Comparison of ENCODE assay signal across 9 cellular contexts in genomic region chr10:74539317-74539716, GRCh38.
"Had no signal": no experiment of that assay in that cellular context is flagged by ENCODE, and none has a peak within 500 bp of the region (broad histone marks: within the 10 kb centered on the region; RNA-seq: fewer than 3 reads in every experiment).

No MANE protein-coding gene starts in this region.

- H3K36me3 ChIP-seq: HAP-1 had no signal

- H3K4me3 Mint-ChIP-seq: HFFc6, IgD-negative memory B cell had no signal

- H3K27me3 Mint-ChIP-seq: IgD-negative memory B cell had no signal

- ATAC-seq: HCT116, HepG2 had no signal

- H3K9me3 Mint-ChIP-seq: HFFc6 had no signal

- H3K27ac Mint-ChIP-seq: HFFc6, IgD-negative memory B cell had no signal

- H3K4me3 ChIP-seq: HAP-1 had no signal

- H3K9me3 ChIP-seq: HAP-1 had no signal

- DNase-seq: GOT3, H7, HFFc6, KBM-7 had no signal

- H3K27ac ChIP-seq: HL-60 had no signal
